Comparison of ENCODE assay signal across 1 cellular context in the genomic region with DNA sequence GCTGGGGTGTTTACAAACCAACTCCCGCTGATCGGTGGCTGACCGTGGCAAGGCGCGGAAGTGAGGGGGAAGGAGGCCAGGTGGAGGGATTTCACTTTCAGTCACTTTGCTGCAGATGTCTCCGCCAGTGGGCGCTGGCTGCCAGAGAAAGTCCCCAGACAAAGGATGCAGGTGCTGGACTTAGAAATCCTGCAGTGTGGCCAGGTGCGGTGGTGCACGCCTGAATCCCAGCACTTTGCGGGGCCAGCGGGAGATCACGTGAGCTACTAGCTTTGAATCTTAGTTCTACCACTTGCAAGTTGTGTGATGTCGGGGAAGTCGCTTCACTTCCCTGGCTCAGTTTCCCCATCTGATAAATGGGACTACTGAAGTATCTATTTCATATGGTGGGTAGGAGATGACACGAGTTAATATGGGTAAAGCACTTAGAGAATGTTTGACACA.
TF ChIP-seq lines count a peak whose summit lies in the region.

No MANE protein-coding gene starts in this region.

TF ChIP-seq in HepG2, 621 proteins besides CTCF, POLR2A, EP300 and RAD21 (continued from another document and continues in another):
- TF ChIP-seq, protein P1, sequence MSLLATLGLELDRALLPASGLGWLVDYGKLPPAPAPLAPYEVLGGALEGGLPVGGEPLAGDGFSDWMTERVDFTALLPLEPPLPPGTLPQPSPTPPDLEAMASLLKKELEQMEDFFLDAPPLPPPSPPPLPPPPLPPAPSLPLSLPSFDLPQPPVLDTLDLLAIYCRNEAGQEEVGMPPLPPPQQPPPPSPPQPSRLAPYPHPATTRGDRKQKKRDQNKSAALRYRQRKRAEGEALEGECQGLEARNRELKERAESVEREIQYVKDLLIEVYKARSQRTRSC (CRISPR knock-in tag; IDR thresholded peaks at IDR 0.05; ENCODE audit: low read depth), result no peak
- TF ChIP-seq TBX3 (IDR thresholded peaks at IDR 0.05; ENCODE audit: borderline replicate concordance), result no peak
- TF ChIP-seq, protein P2, sequence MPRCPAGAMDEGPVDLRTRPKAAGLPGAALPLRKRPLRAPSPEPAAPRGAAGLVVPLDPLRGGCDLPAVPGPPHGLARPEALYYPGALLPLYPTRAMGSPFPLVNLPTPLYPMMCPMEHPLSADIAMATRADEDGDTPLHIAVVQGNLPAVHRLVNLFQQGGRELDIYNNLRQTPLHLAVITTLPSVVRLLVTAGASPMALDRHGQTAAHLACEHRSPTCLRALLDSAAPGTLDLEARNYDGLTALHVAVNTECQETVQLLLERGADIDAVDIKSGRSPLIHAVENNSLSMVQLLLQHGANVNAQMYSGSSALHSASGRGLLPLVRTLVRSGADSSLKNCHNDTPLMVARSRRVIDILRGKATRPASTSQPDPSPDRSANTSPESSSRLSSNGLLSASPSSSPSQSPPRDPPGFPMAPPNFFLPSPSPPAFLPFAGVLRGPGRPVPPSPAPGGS (CRISPR knock-in tag; IDR thresholded peaks at IDR 0.05), result no peak
- no peak for TF ChIP-seq GTF2F1 (IDR thresholded peaks at IDR 0.05; ENCODE audit: low read length)
- no peak for TF ChIP-seq JARID2 (CRISPR knock-in tag; IDR thresholded peaks at IDR 0.05; ENCODE audit: insufficient replicate concordance)
- TF ChIP-seq NFIC (IDR thresholded peaks at IDR 0.05; ENCODE audit: low read length), result no peak
- TF ChIP-seq PTBP1 (IDR thresholded peaks at IDR 0.05; ENCODE audit: low read depth, low read length, poor library complexity, severe bottlenecking), result no peak
- peak; percentile 50 for TF ChIP-seq HNRNPLL (IDR thresholded peaks at IDR 0.05; ENCODE audit: low read depth, low read length, poor library complexity, severe bottlenecking)
- no peak for TF ChIP-seq ZNF546 (CRISPR knock-in tag; conservative IDR thresholded peaks at IDR 0.05)
- TF ChIP-seq, protein P3, sequence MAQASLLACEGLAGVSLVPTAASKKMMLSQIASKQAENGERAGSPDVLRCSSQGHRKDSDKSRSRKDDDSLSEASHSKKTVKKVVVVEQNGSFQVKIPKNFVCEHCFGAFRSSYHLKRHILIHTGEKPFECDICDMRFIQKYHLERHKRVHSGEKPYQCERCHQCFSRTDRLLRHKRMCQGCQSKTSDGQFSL (CRISPR knock-in tag; IDR thresholded peaks at IDR 0.05), result no peak
- no peak for TF ChIP-seq POLR2AphosphoS5 (IDR thresholded peaks at IDR 0.05; ENCODE audit: low read depth, low read length)
- no peak for TF ChIP-seq EHMT2 (IDR thresholded peaks at IDR 0.05; ENCODE audit: borderline replicate concordance, low read depth, low read length)
- no peak for TF ChIP-seq SIN3A (IDR thresholded peaks at IDR 0.05; ENCODE audit: borderline replicate concordance, low read depth, low read length)
- TF ChIP-seq ZSCAN20 (CRISPR knock-in tag; IDR thresholded peaks at IDR 0.05; ENCODE audit: borderline replicate concordance), result no peak
- TF ChIP-seq ZNF468 (CRISPR knock-in tag; IDR thresholded peaks at IDR 0.05), result no peak
- TF ChIP-seq RBM39 (IDR thresholded peaks at IDR 0.05; ENCODE audit: low read depth, low read length, poor library complexity, severe bottlenecking), result no peak
- no peak for TF ChIP-seq ZNF672 (CRISPR knock-in tag; IDR thresholded peaks at IDR 0.05)
- no peak for TF ChIP-seq SMYD3 (CRISPR knock-in tag; IDR thresholded peaks at IDR 0.05)
- TF ChIP-seq ZNF431 (CRISPR knock-in tag; IDR thresholded peaks at IDR 0.05; ENCODE audit: borderline replicate concordance, low read depth), result 0 out of 2 replicates have a peak, but pooled peaks have one; percentile 22
- TF ChIP-seq ZNF20 (CRISPR knock-in tag; IDR thresholded peaks at IDR 0.05), result no peak
- TF ChIP-seq, protein P4, sequence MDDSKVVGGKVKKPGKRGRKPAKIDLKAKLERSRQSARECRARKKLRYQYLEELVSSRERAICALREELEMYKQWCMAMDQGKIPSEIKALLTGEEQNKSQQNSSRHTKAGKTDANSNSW (CRISPR knock-in tag; IDR thresholded peaks at IDR 0.05; ENCODE audit: borderline replicate concordance), result no peak
- no peak; the same call in 1 of the 2 replicates for TF ChIP-seq ZIK1 (CRISPR knock-in tag; IDR thresholded peaks at IDR 0.05; ENCODE audit: borderline replicate concordance, low read depth)
- TF ChIP-seq, protein P5, sequence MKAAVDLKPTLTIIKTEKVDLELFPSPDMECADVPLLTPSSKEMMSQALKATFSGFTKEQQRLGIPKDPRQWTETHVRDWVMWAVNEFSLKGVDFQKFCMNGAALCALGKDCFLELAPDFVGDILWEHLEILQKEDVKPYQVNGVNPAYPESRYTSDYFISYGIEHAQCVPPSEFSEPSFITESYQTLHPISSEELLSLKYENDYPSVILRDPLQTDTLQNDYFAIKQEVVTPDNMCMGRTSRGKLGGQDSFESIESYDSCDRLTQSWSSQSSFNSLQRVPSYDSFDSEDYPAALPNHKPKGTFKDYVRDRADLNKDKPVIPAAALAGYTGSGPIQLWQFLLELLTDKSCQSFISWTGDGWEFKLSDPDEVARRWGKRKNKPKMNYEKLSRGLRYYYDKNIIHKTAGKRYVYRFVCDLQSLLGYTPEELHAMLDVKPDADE (CRISPR knock-in tag; IDR thresholded peaks at IDR 0.05), result no peak
- TF ChIP-seq, protein P6, sequence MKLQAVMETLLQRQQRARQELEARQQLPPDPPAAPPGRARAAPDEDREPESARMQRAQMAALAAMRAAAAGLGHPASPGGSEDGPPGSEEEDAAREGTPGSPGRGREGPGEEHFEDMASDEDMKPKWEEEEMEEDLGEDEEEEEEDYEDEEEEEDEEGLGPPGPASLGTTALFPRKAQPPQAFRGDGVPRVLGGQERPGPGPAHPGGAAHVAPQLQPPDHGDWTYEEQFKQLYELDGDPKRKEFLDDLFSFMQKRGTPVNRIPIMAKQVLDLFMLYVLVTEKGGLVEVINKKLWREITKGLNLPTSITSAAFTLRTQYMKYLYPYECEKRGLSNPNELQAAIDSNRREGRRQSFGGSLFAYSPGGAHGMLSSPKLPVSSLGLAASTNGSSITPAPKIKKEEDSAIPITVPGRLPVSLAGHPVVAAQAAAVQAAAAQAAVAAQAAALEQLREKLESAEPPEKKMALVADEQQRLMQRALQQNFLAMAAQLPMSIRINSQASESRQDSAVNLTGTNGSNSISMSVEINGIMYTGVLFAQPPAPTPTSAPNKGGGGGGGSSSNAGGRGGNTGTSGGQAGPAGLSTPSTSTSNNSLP (IDR thresholded peaks at IDR 0.05; ENCODE audit: low read depth, low read length), result peak; percentile 54; the same call in 1 of the 2 replicates
- TF ChIP-seq MAFG (CRISPR knock-in tag; IDR thresholded peaks at IDR 0.05), result no peak
- TF ChIP-seq, protein P7, sequence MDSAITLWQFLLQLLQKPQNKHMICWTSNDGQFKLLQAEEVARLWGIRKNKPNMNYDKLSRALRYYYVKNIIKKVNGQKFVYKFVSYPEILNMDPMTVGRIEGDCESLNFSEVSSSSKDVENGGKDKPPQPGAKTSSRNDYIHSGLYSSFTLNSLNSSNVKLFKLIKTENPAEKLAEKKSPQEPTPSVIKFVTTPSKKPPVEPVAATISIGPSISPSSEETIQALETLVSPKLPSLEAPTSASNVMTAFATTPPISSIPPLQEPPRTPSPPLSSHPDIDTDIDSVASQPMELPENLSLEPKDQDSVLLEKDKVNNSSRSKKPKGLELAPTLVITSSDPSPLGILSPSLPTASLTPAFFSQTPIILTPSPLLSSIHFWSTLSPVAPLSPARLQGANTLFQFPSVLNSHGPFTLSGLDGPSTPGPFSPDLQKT (CRISPR knock-in tag; IDR thresholded peaks at IDR 0.05; ENCODE audit: borderline replicate concordance), result no peak
- TF ChIP-seq FOXO1 (CRISPR knock-in tag; IDR thresholded peaks at IDR 0.05), result peak; percentile 65
- TF ChIP-seq ZFP82 (CRISPR knock-in tag; IDR thresholded peaks at IDR 0.05; ENCODE audit: borderline replicate concordance), result no peak
- TF ChIP-seq, protein P8, sequence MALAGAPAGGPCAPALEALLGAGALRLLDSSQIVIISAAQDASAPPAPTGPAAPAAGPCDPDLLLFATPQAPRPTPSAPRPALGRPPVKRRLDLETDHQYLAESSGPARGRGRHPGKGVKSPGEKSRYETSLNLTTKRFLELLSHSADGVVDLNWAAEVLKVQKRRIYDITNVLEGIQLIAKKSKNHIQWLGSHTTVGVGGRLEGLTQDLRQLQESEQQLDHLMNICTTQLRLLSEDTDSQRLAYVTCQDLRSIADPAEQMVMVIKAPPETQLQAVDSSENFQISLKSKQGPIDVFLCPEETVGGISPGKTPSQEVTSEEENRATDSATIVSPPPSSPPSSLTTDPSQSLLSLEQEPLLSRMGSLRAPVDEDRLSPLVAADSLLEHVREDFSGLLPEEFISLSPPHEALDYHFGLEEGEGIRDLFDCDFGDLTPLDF (CRISPR knock-in tag; IDR thresholded peaks at IDR 0.05), result no peak
- no peak for TF ChIP-seq ZSCAN31 (CRISPR knock-in tag; IDR thresholded peaks at IDR 0.05; ENCODE audit: low read depth)
- no peak for TF ChIP-seq ZNF543 (CRISPR knock-in tag; IDR thresholded peaks at IDR 0.05)
- TF ChIP-seq SOX13 (IDR thresholded peaks at IDR 0.05), result no peak
- TF ChIP-seq SOX13 (CRISPR knock-in tag; conservative IDR thresholded peaks at IDR 0.05 in 1 of 2, IDR thresholded peaks at IDR 0.05 in 1 of 2), result peak in 1 of 2 experiments; percentile 18; a peak in 1 of 4 replicates
- TF ChIP-seq, protein P9, sequence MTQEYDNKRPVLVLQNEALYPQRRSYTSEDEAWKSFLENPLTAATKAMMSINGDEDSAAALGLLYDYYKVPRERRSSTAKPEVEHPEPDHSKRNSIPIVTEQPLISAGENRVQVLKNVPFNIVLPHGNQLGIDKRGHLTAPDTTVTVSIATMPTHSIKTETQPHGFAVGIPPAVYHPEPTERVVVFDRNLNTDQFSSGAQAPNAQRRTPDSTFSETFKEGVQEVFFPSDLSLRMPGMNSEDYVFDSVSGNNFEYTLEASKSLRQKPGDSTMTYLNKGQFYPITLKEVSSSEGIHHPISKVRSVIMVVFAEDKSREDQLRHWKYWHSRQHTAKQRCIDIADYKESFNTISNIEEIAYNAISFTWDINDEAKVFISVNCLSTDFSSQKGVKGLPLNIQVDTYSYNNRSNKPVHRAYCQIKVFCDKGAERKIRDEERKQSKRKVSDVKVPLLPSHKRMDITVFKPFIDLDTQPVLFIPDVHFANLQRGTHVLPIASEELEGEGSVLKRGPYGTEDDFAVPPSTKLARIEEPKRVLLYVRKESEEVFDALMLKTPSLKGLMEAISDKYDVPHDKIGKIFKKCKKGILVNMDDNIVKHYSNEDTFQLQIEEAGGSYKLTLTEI (CRISPR knock-in tag; conservative IDR thresholded peaks at IDR 0.05), result no peak
- no peak for TF ChIP-seq PRMT3 (CRISPR knock-in tag; IDR thresholded peaks at IDR 0.05; ENCODE audit: borderline replicate concordance, low read depth)
- TF ChIP-seq, protein P10, sequence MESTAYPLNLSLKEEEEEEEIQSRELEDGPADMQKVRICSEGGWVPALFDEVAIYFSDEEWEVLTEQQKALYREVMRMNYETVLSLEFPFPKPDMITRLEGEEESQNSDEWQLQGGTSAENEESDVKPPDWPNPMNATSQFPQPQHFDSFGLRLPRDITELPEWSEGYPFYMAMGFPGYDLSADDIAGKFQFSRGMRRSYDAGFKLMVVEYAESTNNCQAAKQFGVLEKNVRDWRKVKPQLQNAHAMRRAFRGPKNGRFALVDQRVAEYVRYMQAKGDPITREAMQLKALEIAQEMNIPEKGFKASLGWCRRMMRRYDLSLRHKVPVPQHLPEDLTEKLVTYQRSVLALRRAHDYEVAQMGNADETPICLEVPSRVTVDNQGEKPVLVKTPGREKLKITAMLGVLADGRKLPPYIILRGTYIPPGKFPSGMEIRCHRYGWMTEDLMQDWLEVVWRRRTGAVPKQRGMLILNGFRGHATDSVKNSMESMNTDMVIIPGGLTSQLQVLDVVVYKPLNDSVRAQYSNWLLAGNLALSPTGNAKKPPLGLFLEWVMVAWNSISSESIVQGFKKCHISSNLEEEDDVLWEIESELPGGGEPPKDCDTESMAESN (CRISPR knock-in tag; conservative IDR thresholded peaks at IDR 0.05), result no peak; the same call in 1 of the 2 replicates
- no peak for TF ChIP-seq EEA1 (CRISPR knock-in tag; IDR thresholded peaks at IDR 0.05; ENCODE audit: borderline replicate concordance)
- no peak for TF ChIP-seq HOXA9 (CRISPR knock-in tag; IDR thresholded peaks at IDR 0.05; ENCODE audit: borderline replicate concordance)
- TF ChIP-seq, protein P11, sequence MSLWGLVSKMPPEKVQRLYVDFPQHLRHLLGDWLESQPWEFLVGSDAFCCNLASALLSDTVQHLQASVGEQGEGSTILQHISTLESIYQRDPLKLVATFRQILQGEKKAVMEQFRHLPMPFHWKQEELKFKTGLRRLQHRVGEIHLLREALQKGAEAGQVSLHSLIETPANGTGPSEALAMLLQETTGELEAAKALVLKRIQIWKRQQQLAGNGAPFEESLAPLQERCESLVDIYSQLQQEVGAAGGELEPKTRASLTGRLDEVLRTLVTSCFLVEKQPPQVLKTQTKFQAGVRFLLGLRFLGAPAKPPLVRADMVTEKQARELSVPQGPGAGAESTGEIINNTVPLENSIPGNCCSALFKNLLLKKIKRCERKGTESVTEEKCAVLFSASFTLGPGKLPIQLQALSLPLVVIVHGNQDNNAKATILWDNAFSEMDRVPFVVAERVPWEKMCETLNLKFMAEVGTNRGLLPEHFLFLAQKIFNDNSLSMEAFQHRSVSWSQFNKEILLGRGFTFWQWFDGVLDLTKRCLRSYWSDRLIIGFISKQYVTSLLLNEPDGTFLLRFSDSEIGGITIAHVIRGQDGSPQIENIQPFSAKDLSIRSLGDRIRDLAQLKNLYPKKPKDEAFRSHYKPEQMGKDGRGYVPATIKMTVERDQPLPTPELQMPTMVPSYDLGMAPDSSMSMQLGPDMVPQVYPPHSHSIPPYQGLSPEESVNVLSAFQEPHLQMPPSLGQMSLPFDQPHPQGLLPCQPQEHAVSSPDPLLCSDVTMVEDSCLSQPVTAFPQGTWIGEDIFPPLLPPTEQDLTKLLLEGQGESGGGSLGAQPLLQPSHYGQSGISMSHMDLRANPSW (CRISPR knock-in tag; IDR thresholded peaks at IDR 0.05; ENCODE audit: borderline replicate concordance), result no peak
- no peak for TF ChIP-seq RFXAP (CRISPR knock-in tag; IDR thresholded peaks at IDR 0.05; ENCODE audit: borderline replicate concordance)
- TF ChIP-seq, protein P12, sequence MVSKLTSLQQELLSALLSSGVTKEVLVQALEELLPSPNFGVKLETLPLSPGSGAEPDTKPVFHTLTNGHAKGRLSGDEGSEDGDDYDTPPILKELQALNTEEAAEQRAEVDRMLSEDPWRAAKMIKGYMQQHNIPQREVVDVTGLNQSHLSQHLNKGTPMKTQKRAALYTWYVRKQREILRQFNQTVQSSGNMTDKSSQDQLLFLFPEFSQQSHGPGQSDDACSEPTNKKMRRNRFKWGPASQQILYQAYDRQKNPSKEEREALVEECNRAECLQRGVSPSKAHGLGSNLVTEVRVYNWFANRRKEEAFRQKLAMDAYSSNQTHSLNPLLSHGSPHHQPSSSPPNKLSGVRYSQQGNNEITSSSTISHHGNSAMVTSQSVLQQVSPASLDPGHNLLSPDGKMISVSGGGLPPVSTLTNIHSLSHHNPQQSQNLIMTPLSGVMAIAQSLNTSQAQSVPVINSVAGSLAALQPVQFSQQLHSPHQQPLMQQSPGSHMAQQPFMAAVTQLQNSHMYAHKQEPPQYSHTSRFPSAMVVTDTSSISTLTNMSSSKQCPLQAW (CRISPR knock-in tag; IDR thresholded peaks at IDR 0.05), result no peak
- TF ChIP-seq ZNF180 (CRISPR knock-in tag; IDR thresholded peaks at IDR 0.05; ENCODE audit: borderline replicate concordance, low read depth), result no peak
- TF ChIP-seq NFKBIZ (CRISPR knock-in tag; IDR thresholded peaks at IDR 0.05), result peak; percentile 66; the same call in 1 of the 2 replicates
- TF ChIP-seq, protein P13, sequence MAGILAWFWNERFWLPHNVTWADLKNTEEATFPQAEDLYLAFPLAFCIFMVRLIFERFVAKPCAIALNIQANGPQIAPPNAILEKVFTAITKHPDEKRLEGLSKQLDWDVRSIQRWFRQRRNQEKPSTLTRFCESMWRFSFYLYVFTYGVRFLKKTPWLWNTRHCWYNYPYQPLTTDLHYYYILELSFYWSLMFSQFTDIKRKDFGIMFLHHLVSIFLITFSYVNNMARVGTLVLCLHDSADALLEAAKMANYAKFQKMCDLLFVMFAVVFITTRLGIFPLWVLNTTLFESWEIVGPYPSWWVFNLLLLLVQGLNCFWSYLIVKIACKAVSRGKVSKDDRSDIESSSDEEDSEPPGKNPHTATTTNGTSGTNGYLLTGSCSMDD (CRISPR knock-in tag; IDR thresholded peaks at IDR 0.05), result no peak
- no peak for TF ChIP-seq ZNF33B (CRISPR knock-in tag; IDR thresholded peaks at IDR 0.05)
